22 cellular contexts compared by ENCODE assay signal in the genomic region with DNA sequence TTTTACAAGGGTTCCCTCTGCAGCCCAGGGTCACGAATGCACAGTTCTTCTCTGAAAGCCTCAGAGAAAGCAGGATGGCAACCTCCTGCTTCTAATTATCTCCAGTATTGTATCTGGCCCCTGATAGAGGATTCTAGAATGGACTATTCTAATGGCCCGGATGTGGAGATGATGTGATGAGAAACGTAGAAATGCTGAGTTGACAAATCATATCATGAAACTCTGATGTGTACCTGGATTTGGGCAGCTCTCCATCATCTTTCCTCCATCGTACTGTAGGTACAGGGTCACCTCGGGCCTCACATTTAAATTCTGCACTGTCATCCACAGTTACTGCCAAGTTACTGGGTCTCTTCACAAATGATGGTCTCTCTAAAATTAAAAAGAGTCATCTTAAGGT.
DNase-seq lines count a peak whose midpoint lies in the region; ATAC-seq, FAIRE-seq and TF ChIP-seq lines count a peak whose summit lies in the region.
"Had no signal": no experiment of that assay in that cellular context is flagged by ENCODE, and none has a peak within 500 bp of the region (broad histone marks: within the 10 kb centered on the region; RNA-seq: fewer than 3 reads in every experiment).

No MANE protein-coding gene starts in this region.

- FAIRE-seq in HepG2 (lab: Jason Lieb, UNC) = no peak
- no peak for FAIRE-seq in K562 (lab: Jason Lieb, UNC)
- FAIRE-seq: D721Med, G401.6, GM12891, GM19239 had no signal

- no TSS peak for BruUV-seq in HepG2 (replicated peaks; lab: Mats Ljungman, UMichigan)
- BruUV-seq in K562 (replicated peaks; lab: Mats Ljungman, UMichigan) = no TSS peak
- no TSS peak for BruUV-seq in A673 (replicated peaks; lab: Mats Ljungman, UMichigan)

- CTCF ChIA-PET in HepG2 (lab: Yijun Ruan, JAX; ENCODE audit: low intra/inter-chr PET ratio, low total read pairs) = no interaction called here
- CTCF ChIA-PET in K562 (lab: Yijun Ruan, JAX; ENCODE audit: low intra/inter-chr PET ratio) = no interaction called here
- CTCF ChIA-PET in A673 (lab: Charles Lee) = no interaction called here

- H3K4me1 Mint-ChIP-seq in endothelial cell (ENCODE audit: unreplicated experiment) = peaks cover 16% of the 10 kb centered on the region
- H3K4me1 Mint-ChIP-seq in nephron progenitor cell = peaks cover 11% of the 10 kb centered on the region
- H3K4me1 Mint-ChIP-seq: B cell had no signal

- H3K27ac ChIP-seq in HepG2 (ENCODE audit: extremely low read length, insufficient read depth, low read length) (no peak overlapping the region), right lobe of liver (no peak overlapping the region), K562 (ENCODE audit: extremely low read depth, low read depth, low read length) (no peak overlapping the region), A673 (ENCODE audit: low read depth, low read length, poor library complexity, severe bottlenecking) (no peak overlapping the region)
- H3K27ac ChIP-seq: 22Rv1; BLaER1 treated with 17β-estradiol and CSF1 and Interleukin-3, amounts not matched to agents 10 nM and 100 nM; C4-2B had no signal

- H3K4me3 ChIP-seq in HepG2 (replicated peaks in 1 of 3; ENCODE audit: insufficient read depth in 1 of 3, low read depth in 2 of 3, low read length in 3 of 3) (no peak overlapping the region), right lobe of liver (no peak overlapping the region), K562 (no peak overlapping the region), A673 (ENCODE audit: low read depth, low read length, poor library complexity, severe bottlenecking) (no peak overlapping the region)
- H3K4me3 ChIP-seq: BLaER1 treated with 17β-estradiol and CSF1 and Interleukin-3, amounts not matched to agents 10 nM and 100 nM had no signal

- TF ChIP-seq RAD21 in HepG2 (CRISPR knock-in tag; IDR thresholded peaks at IDR 0.05) (no peak), K562 (CRISPR knock-in tag; conservative IDR thresholded peaks at IDR 0.05 in 1 of 2, IDR thresholded peaks at IDR 0.05 in 1 of 2) (no peak)

- TF ChIP-seq CTCF in HepG2 (CRISPR knock-in tag; IDR thresholded peaks at IDR 0.05) (no peak), right lobe of liver (IDR thresholded peaks at IDR 0.05) (no peak), K562 (IDR thresholded peaks at IDR 0.05 in 2 of 3, conservative IDR thresholded peaks at IDR 0.05 in 1 of 3; ENCODE audit: insufficient read depth in 2 of 3, low read depth in 1 of 3, low read length in 3 of 3) (no peak), endothelial cell (IDR thresholded peaks at IDR 0.05; ENCODE audit: unreplicated experiment) (no peak), nephron progenitor cell (IDR thresholded peaks at IDR 0.05) (no peak), A673 (conservative IDR thresholded peaks at IDR 0.05; ENCODE audit: low read depth, low read length) (no peak)

- peaks cover 26% of the 10 kb centered on the region for H3K36me3 Mint-ChIP-seq in endothelial cell (ENCODE audit: low read depth, unreplicated experiment)
- H3K36me3 Mint-ChIP-seq in nephron progenitor cell (ENCODE audit: low read depth) = peaks cover 49% of the 10 kb centered on the region
- H3K36me3 Mint-ChIP-seq: CD8-positive, alpha-beta T cell had no signal

- H3K4me2 ChIP-seq in HepG2 (ENCODE audit: low read depth, low read length) (no peak overlapping the region), K562 (ENCODE audit: insufficient read depth, low read length) (no peak overlapping the region)
- H3K4me2 ChIP-seq: BLaER1 treated with 17β-estradiol and CSF1 and Interleukin-3, amounts not matched to agents 10 nM and 100 nM had no signal

- no peak for DNase-seq in HepG2 (ENCODE audit: low spot score)
- DNase-seq in right lobe of liver = no peak
- DNase-seq in K562 (ENCODE audit: extremely low read depth in 1 of 4, low spot score in 3 of 4) = no peak
- no peak for DNase-seq in endothelial cell (ENCODE audit: low spot score)
- DNase-seq in nephron progenitor cell = no peak
- DNase-seq in A673 (ENCODE audit: low spot score) = no peak
- DNase-seq: AML-193; Caco-2; Calu3; CD4-positive, alpha-beta T cell; CD8-positive, alpha-beta T cell; DMS79 treated with DMSO at 0.1 percent for 48 hours; GF-D8 had no signal

- no peaks in the 10 kb centered on the region for H3K9me3 Mint-ChIP-seq in endothelial cell (ENCODE audit: unreplicated experiment)
- no peaks in the 10 kb centered on the region for H3K9me3 Mint-ChIP-seq in nephron progenitor cell
- H3K9me3 Mint-ChIP-seq: CD4-positive, alpha-beta T cell had no signal

- H3K4me1 ChIP-seq in HepG2 (ENCODE audit: insufficient read depth, low read length) (peaks cover 1% of the 10 kb centered on the region), right lobe of liver (no peaks in the 10 kb centered on the region), K562 (replicated peaks in 1 of 2; ENCODE audit: control insufficient read depth in 2 of 2, insufficient read depth in 2 of 2, low read length in 2 of 2) (no peaks in the 10 kb centered on the region), A673 (ENCODE audit: insufficient read depth, low read length, poor library complexity, severe bottlenecking) (peaks cover 40% of the 10 kb centered on the region)
- H3K4me1 ChIP-seq: Caco-2 had no signal

- TF ChIP-seq POLR2A in HepG2 (IDR thresholded peaks at IDR 0.05; ENCODE audit: insufficient read depth in 1 of 2, low read depth in 2 of 2, low read length in 2 of 2) (no peak), right lobe of liver (IDR thresholded peaks at IDR 0.05) (no peak), K562 (conservative IDR thresholded peaks at IDR 0.05) (no peak)

- H4K20me1 ChIP-seq in HepG2 (ENCODE audit: insufficient read depth, low read length) (no peaks in the 10 kb centered on the region), K562 (replicated peaks; ENCODE audit: control insufficient read depth, insufficient read depth, low read length) (no peaks in the 10 kb centered on the region)
- H4K20me1 ChIP-seq: BLaER1 treated with 17β-estradiol and CSF1 and Interleukin-3, amounts not matched to agents 10 nM and 100 nM had no signal

- WGBS in HepG2 (ENCODE audit: low lambda C conversion rate) = 99% methylated on average over 5 of the region's 5 CpGs
- WGBS in right lobe of liver (ENCODE audit: insufficient coverage, low coverage, low lambda C conversion rate, missing lambda C conversion rate) = 72% methylated on average over 5 of the region's 5 CpGs
- WGBS in K562 (ENCODE audit: insufficient coverage, low coverage, missing lambda C conversion rate) = 0% methylated on average over 3 of the region's 5 CpGs

- H3K9me1 ChIP-seq in K562 (ENCODE audit: control insufficient read depth, insufficient read depth, low read length) = no peaks in the 10 kb centered on the region

- H3K79me2 ChIP-seq in HepG2 (ENCODE audit: insufficient read depth, low read length) (no peaks in the 10 kb centered on the region), K562 (ENCODE audit: control insufficient read depth, insufficient read depth, low read length) (no peaks in the 10 kb centered on the region)

- H3K9ac ChIP-seq in HepG2 (ENCODE audit: insufficient read depth, low read depth, low read length) (no peak overlapping the region), K562 (ENCODE audit: insufficient read depth in 1 of 2, low read depth in 2 of 2, low read length in 2 of 2) (no peak overlapping the region)
- H3K9ac ChIP-seq: BLaER1 treated with 17β-estradiol and CSF1 and Interleukin-3, amounts not matched to agents 10 nM and 100 nM had no signal

- in situ Hi-C loops in HepG2 (cut with HindIII; ENCODE audit: extremely low pct_ligation_motif_present, low pct_unique_long_range_greater_than_20kb) = no loop called here
- in situ Hi-C loops in K562 (cut with MboI) = no loop called here

- no peak overlapping the region for H2AFZ ChIP-seq in HepG2 (ENCODE audit: low read length)
- H2AFZ ChIP-seq in K562 (ENCODE audit: low read depth, low read length) = no peak overlapping the region

- H3K27me3 Mint-ChIP-seq in endothelial cell (ENCODE audit: unreplicated experiment) (peaks cover 2% of the 10 kb centered on the region), nephron progenitor cell (ENCODE audit: low read depth, poor library complexity) (no peaks in the 10 kb centered on the region)
- H3K27me3 Mint-ChIP-seq: B cell; CD4-positive, alpha-beta T cell had no signal

- H3K36me3 ChIP-seq in HepG2 (replicated peaks in 1 of 2; ENCODE audit: control insufficient read depth in 1 of 2, insufficient read depth in 2 of 2, low read length in 2 of 2) = peaks cover 2 to 20% of the 10 kb centered on the region in 2 experiments
- no peaks in the 10 kb centered on the region for H3K36me3 ChIP-seq in right lobe of liver
- no peaks in the 10 kb centered on the region for H3K36me3 ChIP-seq in K562 (ENCODE audit: control insufficient read depth, insufficient read depth, low read length)
- no peaks in the 10 kb centered on the region for H3K36me3 ChIP-seq in A673 (ENCODE audit: insufficient read depth, low read length, poor library complexity, severe bottlenecking)

- H3K27ac Mint-ChIP-seq in endothelial cell (ENCODE audit: unreplicated experiment) (no peak overlapping the region), nephron progenitor cell (no peak overlapping the region)
- H3K27ac Mint-ChIP-seq: B cell; CD4-positive, alpha-beta T cell; CD8-positive, alpha-beta T cell had no signal

- intact Hi-C loops in HepG2 (cut with micrococcal nuclease; ENCODE audit: unreplicated experiment) = no loop called here
- intact Hi-C loops in right lobe of liver (cut with DNase I) = no loop called here
- intact Hi-C loops in K562 (cut with micrococcal nuclease) = no loop called here
- intact Hi-C loops in A673 (cut with micrococcal nuclease; ENCODE audit: unreplicated experiment) = no loop called here

- ATAC-seq in HepG2 = no peak
- ATAC-seq in right lobe of liver = no peak
- no peak for ATAC-seq in K562
- ATAC-seq in HG03442 (IDR thresholded peaks at IDR 0.05; ENCODE audit: unreplicated experiment) = no peak
- ATAC-seq: CD8-positive, alpha-beta T cell had no signal

- H3K4me3 Mint-ChIP-seq in endothelial cell (ENCODE audit: unreplicated experiment) = peak overlapping the region; percentile 45
- no peak overlapping the region for H3K4me3 Mint-ChIP-seq in nephron progenitor cell
- H3K4me3 Mint-ChIP-seq: B cell; CD4-positive, alpha-beta T cell; CD8-positive, alpha-beta T cell had no signal

- POLR2A ChIA-PET in HepG2 (lab: Yijun Ruan, JAX) = no interaction called here
- POLR2A ChIA-PET in K562 (lab: Yijun Ruan, JAX) = no interaction called here
- POLR2A ChIA-PET in A673 (lab: Charles Lee; ENCODE audit: low non-redundant PET) = no interaction called here

- no peaks in the 10 kb centered on the region for H3K27me3 ChIP-seq in HepG2 (ENCODE audit: control insufficient read depth in 1 of 2, insufficient read depth in 2 of 2, low read length in 2 of 2)
- no peaks in the 10 kb centered on the region for H3K27me3 ChIP-seq in right lobe of liver
- no peaks in the 10 kb centered on the region for H3K27me3 ChIP-seq in K562 (ENCODE audit: control insufficient read depth in 2 of 2, insufficient read depth in 2 of 2, low read length in 2 of 2)
- H3K27me3 ChIP-seq in A673 (replicated peaks; ENCODE audit: insufficient read depth, low read depth, low read length, poor library complexity) = no peaks in the 10 kb centered on the region
- H3K27me3 ChIP-seq: BLaER1 treated with 17β-estradiol and CSF1 and Interleukin-3, amounts not matched to agents 10 nM and 100 nM had no signal

- no peaks in the 10 kb centered on the region for H3K9me3 ChIP-seq in HepG2 (ENCODE audit: low read length)
- no peaks in the 10 kb centered on the region for H3K9me3 ChIP-seq in right lobe of liver
- H3K9me3 ChIP-seq in K562 (replicated peaks; ENCODE audit: control insufficient read depth, insufficient read depth, low read depth, low read length) = no peaks in the 10 kb centered on the region
- no peaks in the 10 kb centered on the region for H3K9me3 ChIP-seq in A673 (ENCODE audit: low read depth, low read length, poor library complexity, severe bottlenecking)
- H3K9me3 ChIP-seq: Caco-2 had no signal

- TF ChIP-seq EP300 in HepG2 (IDR thresholded peaks at IDR 0.05; ENCODE audit: low read depth in 2 of 2, low read length in 2 of 2) (no peak), HepG2 (CRISPR knock-in tag; IDR thresholded peaks at IDR 0.05; ENCODE audit: borderline replicate concordance) (no peak), K562 (IDR thresholded peaks at IDR 0.05; ENCODE audit: low read length) (no peak)
